8 cellular contexts compared by ENCODE assay signal in the genomic region with DNA sequence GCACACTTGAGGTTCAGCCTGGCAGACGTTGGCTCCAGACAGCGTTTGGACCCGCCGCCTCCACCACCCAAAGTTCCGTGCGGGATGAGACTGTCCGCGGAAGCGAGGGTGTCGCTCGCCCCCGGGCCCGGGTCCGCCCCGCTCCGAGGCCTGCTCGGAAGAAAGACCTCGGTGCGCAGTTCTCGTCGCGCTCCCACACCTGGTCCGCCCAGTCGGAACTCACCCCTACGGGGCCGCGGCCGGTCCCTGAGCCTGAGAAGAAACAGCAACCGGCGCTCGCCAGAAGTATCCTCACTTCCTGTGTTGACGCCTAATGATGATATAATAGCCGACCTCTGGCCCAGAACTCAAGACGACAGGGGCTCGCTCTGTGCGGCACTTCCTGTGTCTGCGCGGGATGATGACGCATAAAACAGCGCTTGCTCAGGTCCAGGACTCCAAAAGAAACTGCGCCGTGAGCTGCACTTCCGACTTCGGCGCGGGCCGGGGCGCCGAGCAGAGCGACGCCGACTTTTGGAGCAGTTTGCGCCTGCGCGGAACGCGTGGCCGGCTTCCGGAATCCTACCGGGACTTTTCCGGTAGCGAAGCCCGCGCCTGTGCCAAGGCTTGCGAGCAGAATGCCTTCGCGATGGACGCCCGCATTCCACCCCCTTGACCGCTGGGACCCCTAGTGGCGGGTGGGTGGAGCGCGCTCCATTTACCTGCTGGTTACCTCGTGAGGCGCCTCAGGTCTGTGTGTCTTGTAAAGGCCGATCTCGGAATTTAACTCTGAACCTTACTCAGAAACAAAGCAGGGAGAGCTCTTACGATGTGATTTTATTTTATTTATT. TPM values are rescaled to one million over a fixed set of nuclear protein-coding genes. Genes with fewer than 3 reads are reported as not detected.
DNase-seq lines count a peak whose midpoint lies in the region; ATAC-seq and TF ChIP-seq lines count a peak whose summit lies in the region.
"Not testable (repeated sequence)": the region's sequence is repeated elsewhere in the genome, so short reads cannot be mapped to it uniquely, and the experiment has no call there.

A gene (minus strand): TSS at position 323 of the 830 bp plus-strand sequence. CDS start 1,539 bp downstream, outside the sequence.

- not testable (repeated sequence) for H3K9me3 Mint-ChIP-seq in activated naive CD8-positive, alpha-beta T cell (ENCODE audit: low read depth)

- H3K4me1 Mint-ChIP-seq in activated naive CD8-positive, alpha-beta T cell (ENCODE audit: low read depth) = peaks cover 20% of the 10 kb centered on the region

- intact Hi-C loops in head of caudate nucleus (cut with DNase I); ovary (cut with DNase I); thyroid gland (cut with DNase I): not testable (repeated sequence)

- peak within 1 kb of the TSS; percentile 71 for H3K4me3 ChIP-seq in ovary
- peak within 1 kb of the TSS; percentile 1 to 59 (median 33) for H3K4me3 ChIP-seq in thyroid gland (replicated peaks in 1 of 3)

- TF ChIP-seq EP300 in ovary (IDR thresholded peaks at IDR 0.05) = not testable (repeated sequence)

- H3K27me3 Mint-ChIP-seq in activated naive CD8-positive, alpha-beta T cell = not testable (repeated sequence)

- H3K4me3 Mint-ChIP-seq in activated naive CD8-positive, alpha-beta T cell = peak within 1 kb of the TSS; percentile 92

- not testable (repeated sequence) for H3K4me1 ChIP-seq in ovary (ENCODE audit: insufficient read depth); thyroid gland

- TF ChIP-seq POLR2A in ovary (IDR thresholded peaks at IDR 0.05) (peak; percentile 69), thyroid gland (IDR thresholded peaks at IDR 0.05) (peak in 1 of 2 donors; percentile 74)

- H3K36me3 ChIP-seq in ovary, thyroid gland: not testable (repeated sequence)

- H3K27me3 ChIP-seq in ovary, thyroid gland: not testable (repeated sequence)

- DNase-seq in GM10266 (ENCODE audit: extremely low spot score) = peak; percentile 85
- peak; percentile 98 for DNase-seq in NCI-H1105 (lab: John Stamatoyannopoulos, UW)
- peak; percentile 97 for DNase-seq in SKM-1 treated with dmso at 0.1 percent for 144 hours (lab: John Stamatoyannopoulos, UW; ENCODE audit: unreplicated experiment)
- DNase-seq in head of caudate nucleus = peak; percentile 90 to 100 (median 98)
- DNase-seq in ovary = peak; percentile 96 to 99 (median 97)
- peak; percentile 98 to 99 for DNase-seq in thyroid gland

- WGBS in ovary, 3 donors = 0% methylated on average over 33 to 50 of the region's 78 CpGs
- whole genome bisulfite sequencing in thyroid gland, 2 donors = 0% methylated on average over 6 to 24 of the region's 78 CpGs

- not testable (repeated sequence) for H3K36me3 Mint-ChIP-seq in activated naive CD8-positive, alpha-beta T cell

- H3K9me3 ChIP-seq in ovary, thyroid gland: not testable (repeated sequence)

- H3K27ac ChIP-seq in ovary (peak within 1 kb of the TSS; percentile 34 to 73), thyroid gland (peak within 1 kb of the TSS; percentile 29 to 74 (median 73))

- peak; percentile 87 for ATAC-seq in HG02610 (IDR thresholded peaks at IDR 0.05; ENCODE audit: unreplicated experiment)

- TF ChIP-seq CTCF in GM10266 (IDR thresholded peaks at IDR 0.05; ENCODE audit: control insufficient read depth, insufficient read depth, low read depth, missing control alignments) = not testable (repeated sequence)
- TF ChIP-seq CTCF in ovary (IDR thresholded peaks at IDR 0.05) = peak in 2 of 3 donors; percentile 49 to 56
- TF ChIP-seq CTCF in thyroid gland (IDR thresholded peaks at IDR 0.05) = peak in 4 of 6 experiments; percentile 20 to 55 (median 30)

- peak within 1 kb of the TSS; percentile 96 for H3K27ac Mint-ChIP-seq in activated naive CD8-positive, alpha-beta T cell

RNA-seq across cellular contexts. Expression of the gene that starts here (rescaled TPM):
- total RNA-seq in ovary = 10 to 100 TPM; 20.9 to 51.3 (median 31.1) TPM
- 10 to 100 TPM; 16.7 to 21.6 TPM for polyA plus RNA-seq in ovary
- total RNA-seq in thyroid gland = 10 to 100 TPM; 14.7 to 36.1 (median 29.5) TPM

Comparison
In these comparisons a context has a peak if more than half of its experiments do, and no peak if none do; other contexts are left out.
1. Peak in every context shown above with its lines: DNase-seq, ATAC-seq, H3K4me3 ChIP-seq and H3K27ac ChIP-seq.